ENCODE assay signal across 1 cellular context in the genomic region with DNA sequence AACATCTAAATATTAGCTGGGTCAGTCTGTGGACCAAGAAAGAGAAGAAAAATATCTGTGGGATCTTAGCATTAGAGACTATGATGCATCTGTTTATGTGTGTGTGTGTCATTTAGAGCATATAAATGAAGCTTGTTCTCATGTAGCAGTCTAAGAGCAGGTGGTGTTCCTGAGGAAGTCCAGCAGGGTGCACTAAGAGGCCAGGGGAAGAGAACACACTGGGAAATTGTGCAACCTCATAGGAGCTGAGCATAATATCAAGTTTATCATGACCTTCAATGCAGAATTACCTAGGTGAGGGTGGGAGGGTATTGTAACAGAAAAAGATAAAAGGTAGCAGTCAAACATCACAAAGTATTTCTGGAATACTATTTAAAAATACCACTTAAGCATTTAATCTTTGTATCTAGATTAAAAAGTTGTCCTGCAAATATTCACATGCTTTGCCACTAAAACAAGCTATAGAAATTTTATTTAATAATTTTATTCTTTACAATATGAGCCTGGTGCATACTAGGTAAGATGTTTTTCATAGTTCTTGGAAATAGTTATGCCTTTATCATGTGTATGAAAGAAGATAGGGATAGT.
TF ChIP-seq lines count a peak whose summit lies in the region.

No MANE protein-coding gene starts in this region.

TF ChIP-seq in HEK293, 187 proteins besides CTCF, POLR2A, EP300 and RAD21 (continued from another document):
- TF ChIP-seq, protein P1, sequence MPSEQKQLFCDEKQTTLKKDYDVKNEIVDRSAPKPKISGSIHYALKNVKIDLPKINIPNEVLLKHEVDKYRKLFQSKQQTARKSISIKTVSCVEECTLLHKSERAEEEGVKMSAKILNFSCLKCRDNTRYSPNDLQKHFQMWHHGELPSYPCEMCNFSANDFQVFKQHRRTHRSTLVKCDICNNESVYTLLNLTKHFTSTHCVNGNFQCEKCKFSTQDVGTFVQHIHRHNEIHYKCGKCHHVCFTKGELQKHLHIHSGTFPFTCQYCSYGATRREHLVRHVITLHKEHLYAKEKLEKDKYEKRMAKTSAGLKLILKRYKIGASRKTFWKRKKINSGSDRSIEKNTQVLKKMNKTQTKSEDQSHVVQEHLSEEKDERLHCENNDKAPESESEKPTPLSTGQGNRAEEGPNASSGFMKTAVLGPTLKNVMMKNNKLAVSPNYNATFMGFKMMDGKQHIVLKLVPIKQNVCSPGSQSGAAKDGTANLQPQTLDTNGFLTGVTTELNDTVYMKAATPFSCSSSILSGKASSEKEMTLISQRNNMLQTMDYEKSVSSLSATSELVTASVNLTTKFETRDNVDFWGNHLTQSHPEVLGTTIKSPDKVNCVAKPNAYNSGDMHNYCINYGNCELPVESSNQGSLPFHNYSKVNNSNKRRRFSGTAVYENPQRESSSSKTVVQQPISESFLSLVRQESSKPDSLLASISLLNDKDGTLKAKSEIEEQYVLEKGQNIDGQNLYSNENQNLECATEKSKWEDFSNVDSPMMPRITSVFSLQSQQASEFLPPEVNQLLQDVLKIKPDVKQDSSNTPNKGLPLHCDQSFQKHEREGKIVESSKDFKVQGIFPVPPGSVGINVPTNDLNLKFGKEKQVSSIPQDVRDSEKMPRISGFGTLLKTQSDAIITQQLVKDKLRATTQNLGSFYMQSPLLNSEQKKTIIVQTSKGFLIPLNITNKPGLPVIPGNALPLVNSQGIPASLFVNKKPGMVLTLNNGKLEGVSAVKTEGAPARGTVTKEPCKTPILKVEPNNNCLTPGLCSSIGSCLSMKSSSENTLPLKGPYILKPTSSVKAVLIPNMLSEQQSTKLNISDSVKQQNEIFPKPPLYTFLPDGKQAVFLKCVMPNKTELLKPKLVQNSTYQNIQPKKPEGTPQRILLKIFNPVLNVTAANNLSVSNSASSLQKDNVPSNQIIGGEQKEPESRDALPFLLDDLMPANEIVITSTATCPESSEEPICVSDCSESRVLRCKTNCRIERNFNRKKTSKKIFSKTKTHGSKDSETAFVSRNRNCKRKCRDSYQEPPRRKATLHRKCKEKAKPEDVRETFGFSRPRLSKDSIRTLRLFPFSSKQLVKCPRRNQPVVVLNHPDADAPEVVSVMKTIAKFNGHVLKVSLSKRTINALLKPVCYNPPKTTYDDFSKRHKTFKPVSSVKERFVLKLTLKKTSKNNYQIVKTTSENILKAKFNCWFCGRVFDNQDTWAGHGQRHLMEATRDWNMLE (tag by site-specific recombination; conservative IDR thresholded peaks at IDR 0.05; ENCODE audit: low read depth) = no peak
- TF ChIP-seq ZNF660 (tag by site-specific recombination; IDR thresholded peaks at IDR 0.05) = 0 out of 2 replicates have a peak, but pooled peaks have one; percentile 27
